Comparison of ENCODE assay signal across 20 cellular contexts in genomic region chr2:239124152-239124899, GRCh38.
"Had no signal": no experiment of that assay in that cellular context is flagged by ENCODE, and none has a peak within 500 bp of the region (broad histone marks: within the 10 kb centered on the region; RNA-seq: fewer than 3 reads in every experiment).

No MANE protein-coding gene starts in this region.

- DNase-seq: activated CD4-positive, alpha-beta T cell treated with anti-CD3 and anti-CD28 coated beads for 48 hours; activated CD4-positive, alpha-beta T cell treated with anti-CD3 and anti-CD28 coated beads, Interleukin-2, amount 50 U/mL, for 4 hours; activated CD4-positive, CD25-positive, alpha-beta regulatory T cell treated with anti-CD3 and anti-CD28 coated beads, Interleukin-2, amount 50 U/mL, for 72 hours; activated CD8-positive, alpha-beta memory T cell treated with anti-CD3 and anti-CD28 coated beads, Interleukin-2, amount 50 U/mL, for 48 hours; activated CD8-positive, alpha-beta T cell treated with anti-CD3 and anti-CD28 coated beads, Interleukin-2, amount 10 ng/mL, durations not matched to agents 7 days and 5 days; activated naive CD4-positive, alpha-beta T cell treated with anti-CD3 and anti-CD28 coated beads, Interleukin-2, amount 50 U/mL, for 16 hours; activated T-cell treated with anti-CD3 and anti-CD28 coated beads, Interleukin-2, amount 50 U/mL, for 1 hour; body of pancreas; Kasumi-1; NCI-H1105 treated with DMSO at 0.1 percent for 48 hours; NCI-H1436 treated with DMSO at 0.1 percent for 48 hours; NCI-H187; NCI-H2081; NCI-H446; NCI-H524; Peyer's patch; SHP77; T-helper 9 cell had no signal

- H3K4me3 ChIP-seq: ascending aorta, body of pancreas, cardiac muscle cell, Peyer's patch had no signal

- H3K4me1 ChIP-seq: ascending aorta, body of pancreas, Peyer's patch had no signal

- H3K9me3 ChIP-seq: ascending aorta, body of pancreas, Peyer's patch had no signal

- H3K27me3 ChIP-seq: ascending aorta, body of pancreas, cardiac muscle cell, Peyer's patch had no signal

- H3K27ac ChIP-seq: ascending aorta, body of pancreas, cardiac muscle cell, Peyer's patch had no signal
